1 cellular context compared by ENCODE assay signal in the genomic region with DNA sequence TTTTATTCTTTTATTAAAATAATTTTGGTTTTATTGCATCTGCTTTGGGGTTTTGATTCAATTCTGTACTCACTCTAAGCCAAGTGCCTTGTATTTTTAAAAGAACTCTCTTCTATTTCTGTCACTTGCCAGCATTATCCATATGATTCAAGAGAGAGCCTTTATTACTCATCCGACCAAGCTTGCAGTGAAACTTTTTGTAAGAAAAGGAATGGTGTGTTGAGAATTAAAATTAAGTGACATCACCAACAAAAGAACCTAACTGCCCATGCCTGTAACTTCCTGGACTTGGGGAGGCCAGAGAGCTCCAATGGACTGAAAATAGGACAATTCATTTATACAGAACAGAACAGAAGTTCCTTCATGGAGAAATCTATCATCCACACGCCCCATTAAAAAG.
TF ChIP-seq lines count a peak whose summit lies in the region.

No MANE protein-coding gene starts in this region.

TF ChIP-seq in HepG2, 621 proteins besides CTCF, POLR2A, EP300 and RAD21 (continued from another document):
- TF ChIP-seq DMAP1 (CRISPR knock-in tag; IDR thresholded peaks at IDR 0.05) (no peak), ZNF598 (CRISPR knock-in tag; IDR thresholded peaks at IDR 0.05; ENCODE audit: borderline replicate concordance) (no peak), ZMYM3 (CRISPR knock-in tag; IDR thresholded peaks at IDR 0.05) (no peak), HNRNPL (IDR thresholded peaks at IDR 0.05; ENCODE audit: low read depth, low read length) (no peak)
- TF ChIP-seq, protein P1, sequence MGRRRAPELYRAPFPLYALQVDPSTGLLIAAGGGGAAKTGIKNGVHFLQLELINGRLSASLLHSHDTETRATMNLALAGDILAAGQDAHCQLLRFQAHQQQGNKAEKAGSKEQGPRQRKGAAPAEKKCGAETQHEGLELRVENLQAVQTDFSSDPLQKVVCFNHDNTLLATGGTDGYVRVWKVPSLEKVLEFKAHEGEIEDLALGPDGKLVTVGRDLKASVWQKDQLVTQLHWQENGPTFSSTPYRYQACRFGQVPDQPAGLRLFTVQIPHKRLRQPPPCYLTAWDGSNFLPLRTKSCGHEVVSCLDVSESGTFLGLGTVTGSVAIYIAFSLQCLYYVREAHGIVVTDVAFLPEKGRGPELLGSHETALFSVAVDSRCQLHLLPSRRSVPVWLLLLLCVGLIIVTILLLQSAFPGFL (CRISPR knock-in tag; IDR thresholded peaks at IDR 0.05) = no peak
